1 cellular context compared by ENCODE assay signal in genomic region chr9:26955921-26956886, GRCh38.
TF ChIP-seq lines count a peak whose summit lies in the region.

IFT74 (plus strand) TSS chr9:26956412; CDS start chr9:26961968, 5,556 bp downstream.

TF ChIP-seq in HEK293, 187 proteins besides CTCF, POLR2A, EP300 and RAD21 (continued from another document and continues in another):
- no peak for TF ChIP-seq REST (tag by site-specific recombination; IDR thresholded peaks at IDR 0.05)
- TF ChIP-seq EGR2 (tag by site-specific recombination; IDR thresholded peaks at IDR 0.05; ENCODE audit: low read depth): peak; percentile 58; the same call in 1 of the 2 replicates
- peak; percentile 52; the same call in 1 of the 2 replicates for TF ChIP-seq ZXDB (tag by site-specific recombination; IDR thresholded peaks at IDR 0.05)
- no peak for TF ChIP-seq ZNF133 (tag by site-specific recombination; IDR thresholded peaks at IDR 0.05)
- no peak for TF ChIP-seq ZNF140 (tag by site-specific recombination; IDR thresholded peaks at IDR 0.05)
- 0 out of 2 replicates have a peak, but pooled peaks have one; percentile 33 for TF ChIP-seq HOXD13 (CRISPR knock-in tag; IDR thresholded peaks at IDR 0.05; ENCODE audit: borderline replicate concordance)
- TF ChIP-seq WT1 (tag by site-specific recombination; IDR thresholded peaks at IDR 0.05): no peak
- peak; percentile 77 for TF ChIP-seq ZNF600 (tag by site-specific recombination; IDR thresholded peaks at IDR 0.05)
- TF ChIP-seq ZNF692 (tag by site-specific recombination; IDR thresholded peaks at IDR 0.05): peak; percentile 19
- TF ChIP-seq, protein P1, sequence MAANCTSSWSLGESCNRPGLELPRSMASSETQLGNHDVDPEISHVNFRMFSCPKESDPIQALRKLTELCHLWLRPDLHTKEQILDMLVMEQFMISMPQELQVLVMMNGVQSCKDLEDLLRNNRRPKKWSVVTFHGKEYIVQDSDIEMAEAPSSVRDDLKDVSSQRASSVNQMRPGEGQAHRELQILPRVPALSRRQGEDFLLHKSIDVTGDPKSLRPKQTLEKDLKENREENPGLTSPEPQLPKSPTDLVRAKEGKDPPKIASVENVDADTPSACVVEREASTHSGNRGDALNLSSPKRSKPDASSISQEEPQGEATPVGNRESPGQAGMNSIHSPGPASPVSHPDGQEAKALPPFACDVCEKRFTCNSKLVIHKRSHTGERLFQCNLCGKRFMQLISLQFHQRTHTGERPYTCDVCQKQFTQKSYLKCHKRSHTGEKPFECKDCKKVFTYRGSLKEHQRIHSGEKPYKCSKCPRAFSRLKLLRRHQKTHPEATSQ (tag by site-specific recombination; IDR thresholded peaks at IDR 0.05): no peak
- TF ChIP-seq ZFP69B (tag by site-specific recombination; IDR thresholded peaks at IDR 0.05): no peak
- TF ChIP-seq PRDM10 (tag by site-specific recombination; IDR thresholded peaks at IDR 0.05): peak; percentile 88
- TF ChIP-seq ZFP41 (tag by site-specific recombination; IDR thresholded peaks at IDR 0.05; ENCODE audit: borderline replicate concordance): no peak
- no peak for TF ChIP-seq ZNF426 (tag by site-specific recombination; IDR thresholded peaks at IDR 0.05)
- TF ChIP-seq ZNF211 (tag by site-specific recombination; IDR thresholded peaks at IDR 0.05; ENCODE audit: low read depth): no peak
- TF ChIP-seq ZNF433 (tag by site-specific recombination; IDR thresholded peaks at IDR 0.05; ENCODE audit: low read depth): no peak
- no peak for TF ChIP-seq ZNF132 (tag by site-specific recombination; IDR thresholded peaks at IDR 0.05; ENCODE audit: borderline replicate concordance)
- peak; percentile 52 for TF ChIP-seq SCRT2 (tag by site-specific recombination; IDR thresholded peaks at IDR 0.05)
- TF ChIP-seq ZBTB20 (tag by site-specific recombination; IDR thresholded peaks at IDR 0.05): peak; percentile 48; the same call in 1 of the 2 replicates
- TF ChIP-seq ZNF610 (tag by site-specific recombination; IDR thresholded peaks at IDR 0.05; ENCODE audit: borderline replicate concordance): no peak
- TF ChIP-seq ZNF561 (tag by site-specific recombination; IDR thresholded peaks at IDR 0.05; ENCODE audit: borderline replicate concordance): 0 out of 2 replicates have a peak, but pooled peaks have one; percentile 27
- TF ChIP-seq ZNF24 (tag by site-specific recombination; IDR thresholded peaks at IDR 0.05): 0 out of 2 replicates have a peak, but pooled peaks have one; percentile 10
- no peak for TF ChIP-seq ZNF248 (tag by site-specific recombination; IDR thresholded peaks at IDR 0.05)
- peak; percentile 50 for TF ChIP-seq GLIS1 (tag by site-specific recombination; IDR thresholded peaks at IDR 0.05)
- TF ChIP-seq ZNF223 (tag by site-specific recombination; IDR thresholded peaks at IDR 0.05): no peak
- no peak; the same call in 1 of the 2 replicates for TF ChIP-seq REPIN1 (tag by site-specific recombination; IDR thresholded peaks at IDR 0.05; ENCODE audit: low read depth)
- no peak for TF ChIP-seq PBX3 (CRISPR knock-in tag; IDR thresholded peaks at IDR 0.05)
- no peak for TF ChIP-seq ZNF311 (tag by site-specific recombination; IDR thresholded peaks at IDR 0.05; ENCODE audit: borderline replicate concordance)
- TF ChIP-seq, protein P2, sequence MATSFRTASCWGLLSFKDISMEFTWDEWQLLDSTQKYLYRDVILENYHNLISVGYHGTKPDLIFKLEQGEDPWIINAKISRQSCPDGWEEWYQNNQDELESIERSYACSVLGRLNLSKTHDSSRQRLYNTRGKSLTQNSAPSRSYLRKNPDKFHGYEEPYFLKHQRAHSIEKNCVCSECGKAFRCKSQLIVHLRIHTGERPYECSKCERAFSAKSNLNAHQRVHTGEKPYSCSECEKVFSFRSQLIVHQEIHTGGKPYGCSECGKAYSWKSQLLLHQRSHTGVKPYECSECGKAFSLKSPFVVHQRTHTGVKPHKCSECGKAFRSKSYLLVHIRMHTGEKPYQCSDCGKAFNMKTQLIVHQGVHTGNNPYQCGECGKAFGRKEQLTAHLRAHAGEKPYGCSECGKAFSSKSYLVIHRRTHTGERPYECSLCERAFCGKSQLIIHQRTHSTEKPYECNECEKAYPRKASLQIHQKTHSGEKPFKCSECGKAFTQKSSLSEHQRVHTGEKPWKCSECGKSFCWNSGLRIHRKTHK (tag by site-specific recombination; IDR thresholded peaks at IDR 0.05): no peak
- no peak for TF ChIP-seq ZNF501 (tag by site-specific recombination; IDR thresholded peaks at IDR 0.05)
- no peak for TF ChIP-seq ZNF660 (tag by site-specific recombination; IDR thresholded peaks at IDR 0.05)
- TF ChIP-seq ZNF596 (tag by site-specific recombination; IDR thresholded peaks at IDR 0.05): no peak
- no peak for TF ChIP-seq ZNF19 (tag by site-specific recombination; IDR thresholded peaks at IDR 0.05; ENCODE audit: low read depth)
- TF ChIP-seq ZNF549 (tag by site-specific recombination; IDR thresholded peaks at IDR 0.05): no peak
- peak; percentile 63 for TF ChIP-seq ZFHX2 (tag by site-specific recombination; conservative IDR thresholded peaks at IDR 0.05)
- no peak for TF ChIP-seq ZNF221 (tag by site-specific recombination; IDR thresholded peaks at IDR 0.05; ENCODE audit: borderline replicate concordance)
- TF ChIP-seq ZNF280D (tag by site-specific recombination; IDR thresholded peaks at IDR 0.05): no peak
- TF ChIP-seq ZBTB6 (tag by site-specific recombination; IDR thresholded peaks at IDR 0.05): no peak
- TF ChIP-seq, protein P3, sequence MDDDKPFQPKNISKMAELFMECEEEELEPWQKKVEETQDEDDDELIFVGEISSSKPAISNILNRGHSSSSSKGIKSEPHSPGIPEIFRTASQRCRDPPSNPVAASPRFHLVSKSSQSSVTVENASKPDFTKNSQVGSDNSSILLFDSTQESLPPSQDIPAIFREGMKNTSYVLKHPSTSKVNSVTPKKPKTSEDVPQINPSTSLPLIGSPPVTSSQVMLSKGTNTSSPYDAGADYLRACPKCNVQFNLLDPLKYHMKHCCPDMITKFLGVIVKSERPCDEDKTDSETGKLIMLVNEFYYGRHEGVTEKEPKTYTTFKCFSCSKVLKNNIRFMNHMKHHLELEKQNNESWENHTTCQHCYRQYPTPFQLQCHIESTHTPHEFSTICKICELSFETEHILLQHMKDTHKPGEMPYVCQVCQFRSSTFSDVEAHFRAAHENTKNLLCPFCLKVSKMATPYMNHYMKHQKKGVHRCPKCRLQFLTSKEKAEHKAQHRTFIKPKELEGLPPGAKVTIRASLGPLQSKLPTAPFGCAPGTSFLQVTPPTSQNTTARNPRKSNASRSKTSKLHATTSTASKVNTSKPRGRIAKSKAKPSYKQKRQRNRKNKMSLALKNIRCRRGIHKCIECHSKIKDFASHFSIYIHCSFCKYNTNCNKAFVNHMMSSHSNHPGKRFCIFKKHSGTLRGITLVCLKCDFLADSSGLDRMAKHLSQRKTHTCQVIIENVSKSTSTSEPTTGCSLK (tag by site-specific recombination; IDR thresholded peaks at IDR 0.05): no peak
